19 cellular contexts compared by ENCODE assay signal in the genomic region with DNA sequence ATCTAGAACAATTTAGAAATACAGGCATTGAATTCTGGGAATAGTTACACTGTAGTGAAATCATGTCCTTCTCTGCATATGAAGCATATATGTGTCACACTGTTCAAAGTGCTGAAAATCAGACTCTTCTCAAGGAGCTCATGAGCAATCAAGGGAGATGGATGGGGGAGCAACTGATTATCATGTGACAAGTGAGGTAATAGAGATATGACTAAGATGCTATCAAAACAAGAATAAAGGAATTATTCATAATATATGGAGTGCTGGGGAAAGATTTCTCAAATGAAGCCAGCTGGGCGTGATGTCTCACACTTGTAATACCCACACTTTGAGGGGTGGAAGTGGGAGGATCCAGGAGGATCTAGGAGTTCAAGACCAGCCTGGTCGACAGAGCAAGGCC.
DNase-seq lines count a peak whose midpoint lies in the region; ATAC-seq and TF ChIP-seq lines count a peak whose summit lies in the region.
"Had no signal": no experiment of that assay in that cellular context is flagged by ENCODE, and none has a peak within 500 bp of the region (broad histone marks: within the 10 kb centered on the region; RNA-seq: fewer than 3 reads in every experiment).

No MANE protein-coding gene starts in this region.

- no peaks in the 10 kb centered on the region for H3K27me3 Mint-ChIP-seq in MCF 10A (ENCODE audit: insufficient read depth, unreplicated experiment)

- H3K9me3 Mint-ChIP-seq in MCF 10A (ENCODE audit: unreplicated experiment), result peaks cover 10% of the 10 kb centered on the region
- H3K9me3 Mint-ChIP-seq in stimulated activated effector memory CD8-positive, alpha-beta T cell treated with anti-CD3 and anti-CD28 coated beads, Interleukin-12 subunit alpha, Interleukin-12 subunit beta, amount 100 ng/mL, for 72 hours, result no peaks in the 10 kb centered on the region
- H3K9me3 Mint-ChIP-seq: effector memory CD8-positive, alpha-beta T cell had no signal

- H3K27me3 ChIP-seq in breast epithelium (peaks cover 0 to 4% of the 10 kb centered on the region in 2 donors), fibroblast of lung (ENCODE audit: control insufficient read depth, insufficient read depth, low read length) (peaks cover 3% of the 10 kb centered on the region)
- H3K27me3 ChIP-seq: ascending aorta had no signal

- H3K4me3 Mint-ChIP-seq in MCF 10A (ENCODE audit: unreplicated experiment), result no peak overlapping the region
- H3K4me3 Mint-ChIP-seq in stimulated activated effector memory CD8-positive, alpha-beta T cell treated with anti-CD3 and anti-CD28 coated beads, Interleukin-12 subunit alpha, Interleukin-12 subunit beta, amount 100 ng/mL, for 72 hours, result no peak overlapping the region
- H3K4me3 Mint-ChIP-seq: B cell; effector memory CD8-positive, alpha-beta T cell; GM23338; memory B cell; stimulated activated naive B cell treated with anti-CD40 and anti-IgM and Interleukin-4, amounts not matched to agents 10 μg/mL and 1 μg/mL and 100 μg/mL, for 72 hours had no signal

- H3K4me1 ChIP-seq in breast epithelium, result no peaks in the 10 kb centered on the region
- H3K4me1 ChIP-seq in fibroblast of lung (ENCODE audit: control insufficient read depth, extremely low read depth, insufficient read depth, low read length), result no peaks in the 10 kb centered on the region
- H3K4me1 ChIP-seq: ascending aorta had no signal

- no peak overlapping the region for H3K4me3 ChIP-seq in breast epithelium
- H3K4me3 ChIP-seq in fibroblast of lung (replicated peaks in 1 of 4; ENCODE audit: control extremely low read depth in 1 of 4, insufficient read depth in 1 of 4, low read depth in 3 of 4, low read length in 4 of 4), result no peak overlapping the region
- H3K4me3 ChIP-seq: ascending aorta, GM23338 had no signal

- TF ChIP-seq POLR2A in breast epithelium (IDR thresholded peaks at IDR 0.05), result no peak

- no TSS peak for BruUV-seq in MCF 10A (replicated peaks; lab: Mats Ljungman, UMichigan)

- no peak overlapping the region for H3K4me2 ChIP-seq in fibroblast of lung (ENCODE audit: extremely low read depth, insufficient read depth, low read length)
- H3K4me2 ChIP-seq: GM23338 had no signal

- DNase-seq in MCF 10A (ENCODE audit: unreplicated experiment) (peak; percentile 80), breast epithelium (ENCODE audit: low spot score in 2 of 2) (no peak), RKO (ENCODE audit: low spot score) (peak; percentile 92), fibroblast of lung (ENCODE audit: low read depth in 2 of 2) (peak; percentile 72 to 84), NCI-H2227 (lab: John Stamatoyannopoulos, UW; ENCODE audit: unreplicated experiment) (no peak), NCI-H446 treated with DMSO at 0.1 percent for 48 hours (lab: John Stamatoyannopoulos, UW) (no peak), NCI-H187 (lab: John Stamatoyannopoulos, UW) (no peak)
- no peak for DNase-seq in stimulated activated effector memory CD8-positive, alpha-beta T cell treated with anti-CD3 and anti-CD28 coated beads, Interleukin-12 subunit alpha, Interleukin-12 subunit beta, amount 100 ng/mL, for 72 hours (ENCODE audit: low spot score in 2 of 2)
- DNase-seq: DMS79 treated with DMSO at 0.1 percent for 48 hours; effector memory CD8-positive, alpha-beta T cell; NCI-H1105; NCI-H524; stimulated activated CD4-positive, alpha-beta T cell treated with anti-CD3 and anti-CD28 coated beads, Interleukin-2, amount 100 ng/mL, for 24 hours; stimulated activated naive B cell treated with anti-CD40 and anti-IgM and Interleukin-4, amounts not matched to agents 10 μg/mL and 1 μg/mL and 100 μg/mL, for 72 hours had no signal

- POLR2A ChIA-PET in MCF 10A (lab: Yijun Ruan, JAX), result interaction anchor here (0.7 to 1.4 kb wide), 8 partner anchors 35 to 502 kb away, joined by 3 to 8 read pairs (median 4); a partner anchor contains a TSS

- H3K36me3 ChIP-seq in breast epithelium (no peaks in the 10 kb centered on the region), fibroblast of lung (ENCODE audit: control insufficient read depth, insufficient read depth, low read length) (no peaks in the 10 kb centered on the region)
- H3K36me3 ChIP-seq: ascending aorta had no signal

- H3K27ac ChIP-seq in breast epithelium (no peak overlapping the region), fibroblast of lung (ENCODE audit: insufficient read depth, low read length) (no peak overlapping the region)
- H3K27ac ChIP-seq: ascending aorta had no signal

- peak; percentile 62 for ATAC-seq in stimulated activated effector memory CD8-positive, alpha-beta T cell treated with anti-CD3 and anti-CD28 coated beads, Interleukin-12 subunit alpha, Interleukin-12 subunit beta, amount 100 ng/mL, for 72 hours
- ATAC-seq: effector memory CD8-positive, alpha-beta T cell; GM23338; Right ventricle myocardium inferior; stimulated activated naive B cell treated with anti-CD40 and anti-IgM and Interleukin-4, amounts not matched to agents 10 μg/mL and 1 μg/mL and 100 μg/mL, for 72 hours had no signal

- H2AFZ ChIP-seq in fibroblast of lung (ENCODE audit: low read length), result no peak overlapping the region
- H2AFZ ChIP-seq: GM23338 had no signal

- H3K79me2 ChIP-seq in fibroblast of lung (ENCODE audit: control insufficient read depth, insufficient read depth, low read length), result no peaks in the 10 kb centered on the region

- H3K9ac ChIP-seq in fibroblast of lung (ENCODE audit: insufficient read depth, low read length), result no peak overlapping the region

- H3K27ac Mint-ChIP-seq in MCF 10A (ENCODE audit: low read depth, unreplicated experiment), result peak overlapping the region; percentile 78
- no peak overlapping the region for H3K27ac Mint-ChIP-seq in stimulated activated effector memory CD8-positive, alpha-beta T cell treated with anti-CD3 and anti-CD28 coated beads, Interleukin-12 subunit alpha, Interleukin-12 subunit beta, amount 100 ng/mL, for 72 hours
- H3K27ac Mint-ChIP-seq: B cell; effector memory CD8-positive, alpha-beta T cell; GM23338; memory B cell; stimulated activated naive B cell treated with anti-CD40 and anti-IgM and Interleukin-4, amounts not matched to agents 10 μg/mL and 1 μg/mL and 100 μg/mL, for 72 hours had no signal

- no peaks in the 10 kb centered on the region for H4K20me1 ChIP-seq in fibroblast of lung (ENCODE audit: control insufficient read depth, extremely low read depth, insufficient read depth, low read length)

- CTCF ChIA-PET in MCF 10A (lab: Yijun Ruan, JAX), result no interaction called here

- no peaks in the 10 kb centered on the region for H3K36me3 Mint-ChIP-seq in MCF 10A (ENCODE audit: insufficient read depth, unreplicated experiment)
- no peaks in the 10 kb centered on the region for H3K36me3 Mint-ChIP-seq in stimulated activated effector memory CD8-positive, alpha-beta T cell treated with anti-CD3 and anti-CD28 coated beads, Interleukin-12 subunit alpha, Interleukin-12 subunit beta, amount 100 ng/mL, for 72 hours

- TF ChIP-seq CTCF in MCF 10A (IDR thresholded peaks at IDR 0.05; ENCODE audit: unreplicated experiment) (no peak), breast epithelium (IDR thresholded peaks at IDR 0.05) (no peak), fibroblast of lung (conservative IDR thresholded peaks at IDR 0.05 in 1 of 2, IDR thresholded peaks at IDR 0.05 in 1 of 2; ENCODE audit: low read depth in 1 of 2, low read length in 2 of 2) (no peak)

- intact Hi-C loops in MCF 10A (cut with micrococcal nuclease) (loop anchor here (5.0 kb wide), 1 partner anchor 36 kb away; no protein-coding TSS in a partner anchor), breast epithelium (cut with DNase I; ENCODE audit: low total_unique reads) (no loop called here)

- peaks cover 28% of the 10 kb centered on the region for H3K4me1 Mint-ChIP-seq in MCF 10A (ENCODE audit: insufficient read depth, unreplicated experiment)
- H3K4me1 Mint-ChIP-seq in stimulated activated effector memory CD8-positive, alpha-beta T cell treated with anti-CD3 and anti-CD28 coated beads, Interleukin-12 subunit alpha, Interleukin-12 subunit beta, amount 100 ng/mL, for 72 hours, result no peaks in the 10 kb centered on the region
- H3K4me1 Mint-ChIP-seq: B cell, GM23338, memory B cell had no signal

- H3K9me3 ChIP-seq in breast epithelium, result no peaks in the 10 kb centered on the region
- H3K9me3 ChIP-seq in fibroblast of lung (ENCODE audit: control insufficient read depth, insufficient read depth, low read depth, low read length), result no peaks in the 10 kb centered on the region
- H3K9me3 ChIP-seq: ascending aorta had no signal

Comparison
In these comparisons a context has a peak if more than half of its experiments do, and no peak if none do; other contexts are left out.
1. DNase-seq: peak in MCF 10A (single experiment), RKO (single experiment) and fibroblast of lung (2 of 2); none in breast epithelium (0 of 2), stimulated activated effector memory CD8-positive, alpha-beta T cell treated with anti-CD3 and anti-CD28 coated beads, Interleukin-12 subunit alpha, Interleukin-12 subunit beta, amount 100 ng/mL, for 72 hours (0 of 2), NCI-H2227 (single experiment), NCI-H446 treated with DMSO at 0.1 percent for 48 hours (single experiment) and NCI-H187 (0 of 2).